In the genomic region with DNA sequence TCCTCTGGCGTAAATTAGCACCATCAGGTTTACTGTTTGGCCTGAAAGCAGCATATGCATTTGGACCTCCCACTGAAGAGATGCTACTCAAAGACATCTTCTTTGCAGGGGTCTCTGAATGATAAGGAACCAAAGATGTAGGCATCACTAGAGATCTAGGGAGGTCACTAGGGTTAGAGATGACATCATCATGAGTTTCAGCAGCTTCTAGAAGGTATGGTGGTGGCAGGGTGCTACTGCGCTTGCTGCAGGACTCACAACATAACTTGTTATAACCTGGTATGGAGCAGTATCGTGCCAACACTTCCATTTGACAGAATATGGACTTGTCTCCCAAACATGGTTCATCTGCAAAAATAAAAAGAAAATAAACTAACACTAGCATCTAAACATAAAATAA, we compare ENCODE assay signal across 18 cellular contexts.
DNase-seq lines count a peak whose midpoint lies in the region; ATAC-seq lines count a peak whose summit lies in the region.
"Had no signal": no experiment of that assay in that cellular context is flagged by ENCODE, and none has a peak within 500 bp of the region (broad histone marks: within the 10 kb centered on the region; RNA-seq: fewer than 3 reads in every experiment).

No MANE protein-coding gene starts in this region.

- ATAC-seq in GM18511 (IDR thresholded peaks at IDR 0.05; ENCODE audit: unreplicated experiment) (peak; percentile 63), HG03175 (IDR thresholded peaks at IDR 0.05; ENCODE audit: unreplicated experiment) (peak; percentile 73), GM21367 (IDR thresholded peaks at IDR 0.05; ENCODE audit: unreplicated experiment) (no peak), GM19324 (IDR thresholded peaks at IDR 0.05; ENCODE audit: low FRiP score, unreplicated experiment) (no peak)
- ATAC-seq: activated CD4-positive, alpha-beta T cell treated with anti-CD3 and anti-CD28 coated beads for 36 hours had no signal

- no peaks in the 10 kb centered on the region for H3K4me1 ChIP-seq in mesendoderm (ENCODE audit: control insufficient read depth, low read depth, low read length)

- H2BK5ac ChIP-seq in mesendoderm (ENCODE audit: low read length): no peak overlapping the region

- WGBS in mesendoderm (ENCODE audit: extremely low coverage, insufficient coverage, low lambda C conversion rate): no CpG with 5 or more reads among the region's 3 CpGs

- H4K5ac ChIP-seq in mesendoderm (ENCODE audit: low read length): no peak overlapping the region

- H2AK5ac ChIP-seq in mesendoderm (ENCODE audit: low read length): no peak overlapping the region

- no peak overlapping the region for H3K9ac ChIP-seq in mesendoderm (ENCODE audit: low read length)

- H3K18ac ChIP-seq in mesendoderm (ENCODE audit: low read length): no peak overlapping the region

- H2BK15ac ChIP-seq in mesendoderm (replicated peaks; ENCODE audit: low read depth): no peak overlapping the region

- no peaks in the 10 kb centered on the region for H3K27me3 ChIP-seq in mesendoderm (ENCODE audit: insufficient read depth, low read length, poor library complexity)

- no peak overlapping the region for H3K4ac ChIP-seq in mesendoderm (ENCODE audit: low read depth, low read length)

- DNase-seq in RKO (ENCODE audit: low spot score) (peak; percentile 41), mesendoderm (peak; percentile 40), A172 (ENCODE audit: low spot score) (no peak)
- DNase-seq: activated CD4-positive, alpha-beta T cell treated with anti-CD3 and anti-CD28 coated beads for 36 hours; activated CD8-positive, alpha-beta memory T cell treated with anti-CD3 and anti-CD28 coated beads, Interleukin-2, amount 50 U/mL, for 48 hours; amygdala; effector CD8-positive, alpha-beta T cell; GDM1; hippocampal formation; kidney; NCI-H1694 treated with DMSO at 0.1 percent for 48 hours; NCI-H446 treated with DMSO at 0.1 percent for 48 hours had no signal

- no peak overlapping the region for H3K4me2 ChIP-seq in mesendoderm (ENCODE audit: low read length)

- no peak overlapping the region for H3K4me3 ChIP-seq in mesendoderm (ENCODE audit: low read length)
- H3K4me3 ChIP-seq: skin epidermis, thoracic aorta had no signal

- H3K79me1 ChIP-seq in mesendoderm (ENCODE audit: low read length): no peaks in the 10 kb centered on the region

- no peak overlapping the region for H3K56ac ChIP-seq in mesendoderm (ENCODE audit: low read length)

- H3K79me2 ChIP-seq in mesendoderm (ENCODE audit: control insufficient read depth, insufficient read depth, low read length): no peaks in the 10 kb centered on the region

- H2BK120ac ChIP-seq in mesendoderm (ENCODE audit: low read depth, low read length): no peak overlapping the region

- no peak overlapping the region for H4K8ac ChIP-seq in mesendoderm (ENCODE audit: low read depth, low read length)

- no peaks in the 10 kb centered on the region for H3K36me3 ChIP-seq in mesendoderm (ENCODE audit: control insufficient read depth, insufficient read depth, low read length)
- H3K36me3 ChIP-seq: thoracic aorta had no signal

- H3K27ac ChIP-seq in mesendoderm (ENCODE audit: low read depth, low read length): no peak overlapping the region
- H3K27ac ChIP-seq: skin epidermis, thoracic aorta had no signal

- no peak overlapping the region for H3K23ac ChIP-seq in mesendoderm (ENCODE audit: low read length)

Comparison
In these comparisons a context has a peak if more than half of its experiments do, and no peak if none do; other contexts are left out.
1. ATAC-seq: peak in GM18511 (single experiment) and HG03175 (single experiment); none in GM21367 (single experiment) and GM19324 (single experiment).